23 cellular contexts compared by ENCODE assay signal in genomic region chr12:48380596-48380995, GRCh38.
"Had no signal": no experiment of that assay in that cellular context is flagged by ENCODE, and none has a peak within 500 bp of the region (broad histone marks: within the 10 kb centered on the region; RNA-seq: fewer than 3 reads in every experiment).

No MANE protein-coding gene starts in this region.

- ATAC-seq: HepG2 had no signal

- FAIRE-seq: HepG2, RCC 7860 had no signal

- H3K27ac ChIP-seq: KMS-11 had no signal

- DNase-seq: IMR-90, Kasumi-1, MV-4-11, NCI-H1048, NCI-H1436, NCI-H187, NCI-H2029, NCI-H2081 treated with DMSO at 0.1 percent for 48 hours, NCI-H2171, NCI-H226, NCI-H446, NCI-H510A, NCI-H524 treated with DMSO at 0.1 percent for 48 hours, NCI-H69, NCI-H774, Right ventricle myocardium superior, RPMI8226, SIG-M5, SK-N-SH, SW 1271 had no signal
